ENCODE assay signal across 16 cellular contexts in genomic region chr7:49783446-49783845, GRCh38. TPM values are rescaled to one million over a fixed set of nuclear protein-coding genes. Genes with fewer than 3 reads are reported as not detected.
"Had no signal": no experiment of that assay in that cellular context is flagged by ENCODE, and none has a peak within 500 bp of the region (broad histone marks: within the 10 kb centered on the region; RNA-seq: fewer than 3 reads in every experiment).

No MANE protein-coding gene starts in this region.

- H3K36me3 Mint-ChIP-seq: activated CD4-positive, alpha-beta memory T cell treated with anti-CD3 and anti-CD28 coated beads for 36 hours; activated naive CD8-positive, alpha-beta T cell treated with anti-CD3 and anti-CD28 coated beads for 36 hours; natural killer cell treated with Interleukin-12 subunit alpha and Interleukin-12 subunit beta and Interleukin-15 and Interleukin-18, amount 100 ng/mL, for 72 hours; T-cell had no signal

- H3K4me3 ChIP-seq: lung, stomach, tibial artery, vagina had no signal

- H3K4me3 Mint-ChIP-seq: activated CD4-positive, alpha-beta memory T cell treated with anti-CD3 and anti-CD28 coated beads for 36 hours; activated naive CD8-positive, alpha-beta T cell treated with anti-CD3 and anti-CD28 coated beads for 36 hours; activated T-cell treated with anti-CD3 and anti-CD28 coated beads, Interleukin-2, amount 50 U/mL, for 4 hours; natural killer cell treated with Interleukin-12 subunit alpha and Interleukin-12 subunit beta and Interleukin-15 and Interleukin-18, amount 100 ng/mL, for 72 hours; T-cell had no signal

- H3K4me1 ChIP-seq: stomach, vagina had no signal

- H3K9me3 ChIP-seq: stomach, tibial artery, vagina had no signal

- H3K27ac Mint-ChIP-seq: activated CD4-positive, alpha-beta memory T cell treated with anti-CD3 and anti-CD28 coated beads for 36 hours; activated naive CD8-positive, alpha-beta T cell treated with anti-CD3 and anti-CD28 coated beads for 36 hours; natural killer cell treated with Interleukin-12 subunit alpha and Interleukin-12 subunit beta and Interleukin-15 and Interleukin-18, amount 100 ng/mL, for 72 hours; T-cell had no signal

- H3K36me3 ChIP-seq: stomach, tibial artery, vagina had no signal

- H3K27me3 ChIP-seq: stomach, tibial artery, vagina had no signal

- DNase-seq: activated CD4-positive, alpha-beta memory T cell treated with anti-CD3 and anti-CD28 coated beads for 36 hours; activated effector memory CD4-positive, alpha-beta T cell treated with anti-CD3 and anti-CD28 coated beads, Interleukin-2, amount 50 U/mL, for 16 hours; activated naive CD8-positive, alpha-beta T cell treated with anti-CD3 and anti-CD28 coated beads for 36 hours; activated T-cell treated with anti-CD3 and anti-CD28 coated beads, Interleukin-2, amount 50 U/mL, for 4 hours; foreskin melanocyte; hippocampal formation; stimulated activated CD4-positive, alpha-beta T cell treated with anti-CD3 and anti-CD28 coated beads, Interleukin-4, amount 100 ng/mL, for 4 hours; stomach; T-cell; T1000 had no signal

- H3K27ac ChIP-seq: tibial artery, vagina, VCaP had no signal

- H3K4me1 Mint-ChIP-seq: activated naive CD8-positive, alpha-beta T cell treated with anti-CD3 and anti-CD28 coated beads for 36 hours; T-cell had no signal

- H3K9me3 Mint-ChIP-seq: activated CD4-positive, alpha-beta memory T cell treated with anti-CD3 and anti-CD28 coated beads for 36 hours; activated naive CD8-positive, alpha-beta T cell treated with anti-CD3 and anti-CD28 coated beads for 36 hours; activated T-cell treated with anti-CD3 and anti-CD28 coated beads, Interleukin-2, amount 50 U/mL, for 4 hours had no signal

- ATAC-seq: activated T-cell treated with anti-CD3 and anti-CD28 coated beads, Interleukin-2, amount 50 U/mL, for 4 hours; natural killer cell treated with Interleukin-12 subunit alpha and Interleukin-12 subunit beta and Interleukin-15 and Interleukin-18, amount 100 ng/mL, for 72 hours; T-cell had no signal

RNA-seq across cellular contexts. Expression of gene VWC2, which starts 10.0 kb away (rescaled TPM):
- total RNA-seq: activated CD4-positive, alpha-beta memory T cell treated with anti-CD3 and anti-CD28 coated beads for 36 hours; activated naive CD8-positive, alpha-beta T cell treated with anti-CD3 and anti-CD28 coated beads for 36 hours; activated T-cell treated with anti-CD3 and anti-CD28 coated beads, Interleukin-2, amount 50 U/mL, for 4 hours; endothelial cell of umbilical vein; natural killer cell treated with Interleukin-12 subunit alpha and Interleukin-12 subunit beta and Interleukin-15 and Interleukin-18, amount 100 ng/mL, for 72 hours; T-cell had no signal
- polyA plus RNA-seq: endothelial cell of umbilical vein had no signal
